Comparison of ENCODE assay signal across 20 cellular contexts in genomic region chr15:23403550-23403949, GRCh38. TPM values are rescaled to one million over a fixed set of nuclear protein-coding genes. Genes with fewer than 3 reads are reported as not detected.
"Had no signal": no experiment of that assay in that cellular context is flagged by ENCODE, and none has a peak within 500 bp of the region (broad histone marks: within the 10 kb centered on the region; RNA-seq: fewer than 3 reads in every experiment).

No MANE protein-coding gene starts in this region.

- ATAC-seq: foreskin keratinocyte; left lobe of liver; naive thymus-derived CD8-positive, alpha-beta T cell; psoas muscle; sciatic nerve; stimulated activated memory B cell treated with anti-CD40 and anti-IgM and Interleukin-4, amounts not matched to agents 10 μg/mL and 1 μg/mL and 100 μg/mL, for 72 hours had no signal

- H3K36me3 ChIP-seq: colonic mucosa had no signal

- H3K4me3 ChIP-seq: colonic mucosa, psoas muscle, smooth muscle cell had no signal

- H3K27me3 ChIP-seq: colonic mucosa, foreskin keratinocyte had no signal

- H3K9me3 ChIP-seq: colonic mucosa, psoas muscle had no signal

- H3K4me1 ChIP-seq: colonic mucosa, foreskin keratinocyte, psoas muscle had no signal

- H3K4me2 ChIP-seq: smooth muscle cell had no signal

- H3K27ac ChIP-seq: colonic mucosa, foreskin keratinocyte, psoas muscle had no signal

- DNase-seq: activated CD4-positive, alpha-beta T cell treated with anti-CD3 and anti-CD28 coated beads for 1 hour; activated CD4-positive, alpha-beta T cell treated with anti-CD3 and anti-CD28 coated beads, Interleukin-2, amount 50 U/mL, for 4 hours; activated gamma-delta T cell treated with Interleukin-2 at 50 U/mL for 16 hours; amniotic stem cell; central memory CD4-positive, alpha-beta T cell; colonic mucosa; foreskin keratinocyte; glutamatergic neuron; naive thymus-derived CD8-positive, alpha-beta T cell; psoas muscle; stimulated activated CD4-positive, alpha-beta T cell treated with anti-CD3 and anti-CD28 coated beads, Interleukin-4, amount 100 ng/mL, for 4 hours had no signal

RNA-seq across cellular contexts. Expression of gene GOLGA6L2, which starts 43.5 kb away (rescaled TPM):
- total RNA-seq: colonic mucosa; epithelial cell of proximal tubule; fibroblast of lung; foreskin keratinocyte; left lobe of liver; mesenteric fat pad; naive thymus-derived CD8-positive, alpha-beta T cell; osteocyte; psoas muscle; sciatic nerve; smooth muscle cell; urinary bladder had no signal

RNA-seq across cellular contexts. Expression of gene GOLGA8S, which starts 49.0 kb away (rescaled TPM):
- total RNA-seq: epithelial cell of proximal tubule, smooth muscle cell had no signal
